8 cellular contexts compared by ENCODE assay signal in the genomic region with DNA sequence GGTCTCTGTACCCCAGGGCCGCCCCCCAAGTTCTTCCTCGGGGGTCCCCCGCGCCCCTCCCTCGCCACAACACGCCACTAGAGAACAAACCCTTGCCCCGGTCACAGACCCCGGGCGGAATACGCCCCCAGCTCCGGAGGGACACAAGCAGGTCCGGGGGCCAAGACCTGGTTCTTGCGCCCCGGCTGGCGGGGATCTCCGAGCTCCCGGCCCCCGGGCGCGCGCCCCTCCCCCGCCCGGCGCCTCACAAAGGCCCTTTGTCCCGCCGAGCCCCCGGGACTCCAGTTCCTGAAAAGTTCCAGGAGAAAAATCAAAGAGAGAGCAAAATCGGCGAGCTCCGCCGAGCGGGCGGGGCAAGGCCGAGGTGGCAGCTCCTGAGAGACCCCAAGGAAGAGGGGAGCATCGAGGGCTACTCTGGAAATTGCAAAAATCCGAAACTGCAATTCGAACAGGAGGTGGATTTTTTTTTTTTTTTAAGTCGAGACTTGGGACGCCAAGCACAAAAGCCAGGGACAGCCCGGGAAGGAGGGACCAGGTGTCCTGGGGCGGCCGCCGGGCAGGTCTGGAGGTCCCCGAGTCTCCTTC. TPM values are rescaled to one million over a fixed set of nuclear protein-coding genes. Genes with fewer than 3 reads are reported as not detected.
A peak's percentile ranks its signal among the peaks of the same experiment; 100 is the strongest.
DNase-seq lines count a peak whose midpoint lies in the region; ATAC-seq and TF ChIP-seq lines count a peak whose summit lies in the region.

No MANE protein-coding gene starts in this region.

- H3K4me1 ChIP-seq in mesenchymal stem cell (ENCODE audit: control insufficient read depth, insufficient read depth, low read depth, low read length) (peaks cover 19% of the 10 kb centered on the region), upper lobe of left lung (peaks cover 20 to 40% (median 25%) of the 10 kb centered on the region in 4 donors)

- no peak for TF ChIP-seq CTCF in choroid plexus epithelial cell (conservative IDR thresholded peaks at IDR 0.05; ENCODE audit: low read depth, low read length)
- no peak for TF ChIP-seq CTCF in upper lobe of left lung (IDR thresholded peaks at IDR 0.05)

- H3K14ac ChIP-seq in mesenchymal stem cell (ENCODE audit: low read length in 2 of 2), result peak overlapping the region; percentile 44 to 88

- peaks cover 26% of the 10 kb centered on the region for H3K4me1 Mint-ChIP-seq in activated naive CD4-positive, alpha-beta T cell treated with anti-CD3 and anti-CD28 coated beads for 36 hours (ENCODE audit: low read depth)

- H3K4me3 Mint-ChIP-seq in activated naive CD4-positive, alpha-beta T cell treated with anti-CD3 and anti-CD28 coated beads for 36 hours, result peak overlapping the region; percentile 34

- H3K27me3 Mint-ChIP-seq in activated naive CD4-positive, alpha-beta T cell treated with anti-CD3 and anti-CD28 coated beads for 36 hours (ENCODE audit: low read depth), result peaks cover 52% of the 10 kb centered on the region

- DNase-seq in activated naive CD4-positive, alpha-beta T cell treated with anti-CD3 and anti-CD28 coated beads for 36 hours, result no peak
- no peak for DNase-seq in activated naive CD4-positive, alpha-beta T cell treated with anti-CD3 and anti-CD28 coated beads, Interleukin-2, amount 50 U/mL, for 16 hours
- no peak for DNase-seq in choroid plexus epithelial cell (ENCODE audit: low read depth)
- peak; percentile 34 for DNase-seq in mesenchymal stem cell
- DNase-seq in upper lobe of left lung, result peak in 1 of 2 donors; percentile 85
- no peak for DNase-seq in kidney glomerular epithelial cell (lab: John Stamatoyannopoulos, UW)
- no peak for DNase-seq in NCI-H2029 (lab: John Stamatoyannopoulos, UW)
- DNase-seq in NCI-H187 treated with DMSO at 0.1 percent for 48 hours (lab: John Stamatoyannopoulos, UW), result no peak

- CTCF ChIA-PET in activated naive CD4-positive, alpha-beta T cell treated with anti-CD3 and anti-CD28 coated beads for 36 hours (lab: Charles Lee), result interaction anchor here (0.5 kb wide), 1 partner anchor 408 kb away, joined by 3 read pairs; no protein-coding TSS in a partner anchor

- H2AK5ac ChIP-seq in mesenchymal stem cell (ENCODE audit: low read length, severe bottlenecking), result peak overlapping the region; percentile 65

- peak overlapping the region in 1 of 2 experiments; percentile 71 for H2BK12ac ChIP-seq in mesenchymal stem cell (ENCODE audit: low read length in 2 of 2)

- H2BK120ac ChIP-seq in mesenchymal stem cell (ENCODE audit: low read depth, low read length), result peak overlapping the region; percentile 100

- TF ChIP-seq EP300 in upper lobe of left lung (IDR thresholded peaks at IDR 0.05), result no peak

- H2BK5ac ChIP-seq in mesenchymal stem cell (ENCODE audit: low read depth, low read length, poor library complexity, severe bottlenecking), result no peak overlapping the region

- H3K79me1 ChIP-seq in mesenchymal stem cell (replicated peaks; ENCODE audit: low read length, poor library complexity, severe bottlenecking), result peaks cover 6% of the 10 kb centered on the region

- H3K27me3 ChIP-seq in mesenchymal stem cell (ENCODE audit: control insufficient read depth in 1 of 2, insufficient read depth in 1 of 2, low read length in 2 of 2) (no peaks in the 10 kb centered on the region), upper lobe of left lung (no peaks in the 10 kb centered on the region)

- ATAC-seq in upper lobe of left lung (ENCODE audit: low FRiP score in 2 of 2), result no peak

- no peaks in the 10 kb centered on the region for H3K36me3 Mint-ChIP-seq in activated naive CD4-positive, alpha-beta T cell treated with anti-CD3 and anti-CD28 coated beads for 36 hours (ENCODE audit: low read depth)

- no peak overlapping the region for H3K27ac Mint-ChIP-seq in activated naive CD4-positive, alpha-beta T cell treated with anti-CD3 and anti-CD28 coated beads for 36 hours

- H4K8ac ChIP-seq in mesenchymal stem cell (ENCODE audit: low read length), result peak overlapping the region; percentile 41

- H2AFZ ChIP-seq in mesenchymal stem cell (ENCODE audit: low read depth, low read length), result no peak overlapping the region

- peak overlapping the region; percentile 96 to 97 for H3K18ac ChIP-seq in mesenchymal stem cell (ENCODE audit: low read depth in 1 of 2, low read length in 2 of 2)

- peak overlapping the region; percentile 53 for H3K4me2 ChIP-seq in mesenchymal stem cell (ENCODE audit: low read length, poor library complexity, severe bottlenecking)

- H3K36me3 ChIP-seq in mesenchymal stem cell (ENCODE audit: control insufficient read depth in 1 of 2, insufficient read depth in 2 of 2, low read depth in 1 of 2, low read length in 2 of 2) (peaks cover 4 to 9% of the 10 kb centered on the region in 2 experiments), upper lobe of left lung (no peaks in the 10 kb centered on the region)

- no peak for TF ChIP-seq POLR2A in upper lobe of left lung (IDR thresholded peaks at IDR 0.05)

- H3K9me3 Mint-ChIP-seq in activated naive CD4-positive, alpha-beta T cell treated with anti-CD3 and anti-CD28 coated beads for 36 hours, result no peaks in the 10 kb centered on the region

- H3K23ac ChIP-seq in mesenchymal stem cell (ENCODE audit: low read length in 2 of 2), result peak overlapping the region; percentile 79 to 81

- H3K9ac ChIP-seq in mesenchymal stem cell (ENCODE audit: low read length), result peak overlapping the region; percentile 99

- H3K4ac ChIP-seq in mesenchymal stem cell (ENCODE audit: low read depth in 1 of 2, low read length in 2 of 2), result peak overlapping the region; percentile 72 to 88

- peak overlapping the region; percentile 54 for H2BK15ac ChIP-seq in mesenchymal stem cell (ENCODE audit: low read depth, poor library complexity, severe bottlenecking)

- intact Hi-C loops in activated naive CD4-positive, alpha-beta T cell treated with anti-CD3 and anti-CD28 coated beads for 36 hours (cut with micrococcal nuclease), result loop anchor here (5.0 kb wide), 1 partner anchor 283 kb away; no protein-coding TSS in a partner anchor

- peak overlapping the region; percentile 6 for H3K27ac ChIP-seq in mesenchymal stem cell (ENCODE audit: low read length, poor library complexity, severe bottlenecking)
- H3K27ac ChIP-seq in upper lobe of left lung, result peak overlapping the region; percentile 99

- H3K9me3 ChIP-seq in mesenchymal stem cell (ENCODE audit: control insufficient read depth, low read length) (no peaks in the 10 kb centered on the region), upper lobe of left lung (no peaks in the 10 kb centered on the region)

- under 1% methylated on average over 43 of the region's 44 CpGs for WGBS in mesenchymal stem cell
- 1 to 5% methylated on average over 16 to 32 of the region's 44 CpGs for WGBS in upper lobe of left lung, 2 donors

- H4K91ac ChIP-seq in mesenchymal stem cell (ENCODE audit: low read length), result peak overlapping the region; percentile 85

- H3K4me3 ChIP-seq in choroid plexus epithelial cell (ENCODE audit: low read depth, low read length) (peak overlapping the region; percentile 68), mesenchymal stem cell (ENCODE audit: insufficient read depth in 1 of 2, low read depth in 1 of 2, low read length in 2 of 2) (peak overlapping the region; percentile 82 to 84), upper lobe of left lung (peak overlapping the region; percentile 40 to 89 (median 66))

RNA-seq across cellular contexts. Expression of a gene that starts 4.0 kb away (rescaled TPM):
- 10 to 100 TPM; 36.0 to 43.8 TPM for total RNA-seq in activated naive CD4-positive, alpha-beta T cell treated with anti-CD3 and anti-CD28 coated beads for 36 hours
- 45.5 TPM for polyA plus RNA-seq in mesenchymal stem cell (2013, experiment 1 of 2)
- 39.8 TPM for polyA plus RNA-seq in mesenchymal stem cell (2013, experiment 2 of 2)
- total RNA-seq in upper lobe of left lung, result 100 to 1,000 TPM; 101 to 617 (median 128) TPM
